In the genomic region with DNA sequence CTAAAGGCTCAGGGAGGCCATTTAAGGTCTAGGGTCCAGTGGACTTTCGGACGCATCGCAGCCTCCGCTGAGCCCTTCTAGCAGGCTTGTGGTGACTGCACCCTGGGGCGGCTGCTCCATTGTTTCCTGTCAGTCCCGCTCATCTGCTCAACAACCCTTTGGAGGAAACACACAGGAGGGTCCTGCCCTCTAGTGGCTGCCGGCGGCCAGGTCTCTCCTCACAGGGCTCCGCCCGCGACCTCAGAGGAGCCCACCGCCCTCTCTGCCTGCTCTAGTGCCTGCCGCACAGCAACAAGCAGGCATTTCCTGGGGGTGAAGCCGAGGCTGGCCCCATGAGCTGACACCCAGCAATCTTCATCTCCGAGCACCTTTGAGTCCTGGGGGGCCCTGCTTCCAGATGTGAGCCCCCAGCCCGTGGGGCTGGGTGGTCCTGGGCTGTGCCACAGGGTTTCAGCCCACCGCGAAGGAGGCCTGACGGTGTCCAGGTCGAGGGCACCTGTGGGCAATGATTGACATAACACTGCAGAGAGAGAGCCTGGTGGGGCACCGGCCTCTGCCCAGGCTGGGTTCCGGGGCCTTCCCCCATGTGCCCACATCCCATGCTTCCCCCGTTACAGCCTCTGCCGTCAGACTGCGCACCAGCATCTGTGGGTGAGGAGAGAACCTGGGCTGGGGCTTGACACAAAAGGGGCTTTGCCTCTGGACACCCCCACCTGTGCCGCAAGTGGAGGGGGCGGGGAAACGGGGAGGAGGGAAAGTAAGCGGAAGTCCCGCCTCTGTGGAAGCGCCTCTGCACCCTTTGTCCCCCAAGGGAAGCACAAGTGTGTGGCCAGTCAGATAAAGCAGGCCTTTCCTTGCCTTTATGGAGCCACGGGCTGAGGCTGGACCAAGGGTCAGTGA, we compare ENCODE assay signal across 8 cellular contexts. TPM values are rescaled to one million over a fixed set of nuclear protein-coding genes. Genes with fewer than 3 reads are reported as not detected.
A peak's percentile ranks its signal among the peaks of the same experiment; 100 is the strongest.
DNase-seq lines count a peak whose midpoint lies in the region; ATAC-seq lines count a peak whose summit lies in the region.

No MANE protein-coding gene starts in this region.

- no peaks in the 10 kb centered on the region for H3K27me3 ChIP-seq in effector memory CD4-positive, alpha-beta T cell (replicated peaks; ENCODE audit: control insufficient read depth, insufficient read depth, low read length, poor library complexity, severe bottlenecking)
- H3K27me3 ChIP-seq in mesenchymal stem cell (ENCODE audit: control insufficient read depth in 1 of 2, insufficient read depth in 1 of 2, low read length in 2 of 2), result peaks cover 10 to 17% of the 10 kb centered on the region in 2 experiments

- no peak overlapping the region for H2AK5ac ChIP-seq in mesenchymal stem cell (ENCODE audit: low read length, severe bottlenecking)

- H3K4me1 Mint-ChIP-seq in activated CD4-positive, alpha-beta memory T cell treated with anti-CD3 and anti-CD28 coated beads, Interleukin-2, amount 10 ng/mL, durations not matched to agents 7 days and 5 days, result peaks cover 19% of the 10 kb centered on the region

- peak overlapping the region; percentile 92 for H3K27ac Mint-ChIP-seq in activated CD4-positive, alpha-beta memory T cell treated with anti-CD3 and anti-CD28 coated beads, Interleukin-2, amount 10 ng/mL, durations not matched to agents 7 days and 5 days

- no peaks in the 10 kb centered on the region for H3K27me3 Mint-ChIP-seq in activated CD4-positive, alpha-beta memory T cell treated with anti-CD3 and anti-CD28 coated beads, Interleukin-2, amount 10 ng/mL, durations not matched to agents 7 days and 5 days

- no peak overlapping the region for H4K91ac ChIP-seq in mesenchymal stem cell (ENCODE audit: low read length)

- WGBS in mesenchymal stem cell, result 18% methylated on average over 30 of the region's 32 CpGs

- peaks cover 18% of the 10 kb centered on the region for H3K4me1 ChIP-seq in effector memory CD4-positive, alpha-beta T cell (ENCODE audit: control insufficient read depth, insufficient read depth, low read length, poor library complexity, severe bottlenecking)
- H3K4me1 ChIP-seq in mesenchymal stem cell (ENCODE audit: control insufficient read depth, insufficient read depth, low read depth, low read length), result peaks cover 16% of the 10 kb centered on the region

- peak overlapping the region; percentile 74 for H4K8ac ChIP-seq in mesenchymal stem cell (ENCODE audit: low read length)

- H3K9ac ChIP-seq in mesenchymal stem cell (ENCODE audit: low read length), result peak overlapping the region; percentile 84

- H3K18ac ChIP-seq in mesenchymal stem cell (ENCODE audit: low read depth in 1 of 2, low read length in 2 of 2), result no peak overlapping the region

- H3K23ac ChIP-seq in mesenchymal stem cell (ENCODE audit: low read length in 2 of 2), result no peak overlapping the region

- H3K4me3 Mint-ChIP-seq in activated CD4-positive, alpha-beta memory T cell treated with anti-CD3 and anti-CD28 coated beads, Interleukin-2, amount 10 ng/mL, durations not matched to agents 7 days and 5 days, result peak overlapping the region; percentile 87

- no peak overlapping the region for H2BK12ac ChIP-seq in mesenchymal stem cell (ENCODE audit: low read length in 2 of 2)

- peak overlapping the region; percentile 75 for H3K4me3 ChIP-seq in effector memory CD4-positive, alpha-beta T cell (ENCODE audit: insufficient read depth, low read depth, low read length, poor library complexity, severe bottlenecking)
- H3K4me3 ChIP-seq in mesenchymal stem cell (ENCODE audit: insufficient read depth in 1 of 2, low read depth in 1 of 2, low read length in 2 of 2), result peak overlapping the region; percentile 40 to 83

- H3K9me3 Mint-ChIP-seq in activated CD4-positive, alpha-beta memory T cell treated with anti-CD3 and anti-CD28 coated beads, Interleukin-2, amount 10 ng/mL, durations not matched to agents 7 days and 5 days, result no peaks in the 10 kb centered on the region

- H2BK5ac ChIP-seq in mesenchymal stem cell (ENCODE audit: low read depth, low read length, poor library complexity, severe bottlenecking), result no peak overlapping the region

- peak overlapping the region; percentile 70 for H3K4me2 ChIP-seq in mesenchymal stem cell (ENCODE audit: low read length, poor library complexity, severe bottlenecking)

- H3K14ac ChIP-seq in mesenchymal stem cell (ENCODE audit: low read length in 2 of 2), result no peak overlapping the region

- H3K4ac ChIP-seq in mesenchymal stem cell (ENCODE audit: low read depth in 1 of 2, low read length in 2 of 2), result no peak overlapping the region

- CTCF ChIA-PET in activated CD4-positive, alpha-beta memory T cell treated with anti-CD3 and anti-CD28 coated beads, Interleukin-2, amount 10 ng/mL, durations not matched to agents 7 days and 5 days (lab: Charles Lee), result interaction anchor here (1.0 to 1.9 kb wide), 5 partner anchors 26 to 124 kb away, joined by 3 to 9 read pairs (median 3); a partner anchor contains a TSS

- no peak overlapping the region for H2BK120ac ChIP-seq in mesenchymal stem cell (ENCODE audit: low read depth, low read length)

- ATAC-seq in HG03432 (IDR thresholded peaks at IDR 0.05; ENCODE audit: unreplicated experiment), result peak; percentile 87

- POLR2A ChIA-PET in activated CD4-positive, alpha-beta memory T cell treated with anti-CD3 and anti-CD28 coated beads, Interleukin-2, amount 10 ng/mL, durations not matched to agents 7 days and 5 days (lab: Charles Lee), result interaction anchor here (0.5 to 2.7 kb wide), 6 partner anchors 28 to 102 kb away, joined by 3 to 9 read pairs (median 4); a partner anchor contains a TSS

- H2AFZ ChIP-seq in mesenchymal stem cell (ENCODE audit: low read depth, low read length), result peak overlapping the region; percentile 36

- H3K9me3 ChIP-seq in effector memory CD4-positive, alpha-beta T cell (ENCODE audit: control insufficient read depth, low read length), result no peaks in the 10 kb centered on the region
- no peaks in the 10 kb centered on the region for H3K9me3 ChIP-seq in mesenchymal stem cell (ENCODE audit: control insufficient read depth, low read length)

- no peaks in the 10 kb centered on the region for H3K36me3 ChIP-seq in effector memory CD4-positive, alpha-beta T cell (ENCODE audit: control insufficient read depth, insufficient read depth, low read length)
- peaks cover 0 to 6% of the 10 kb centered on the region in 2 experiments for H3K36me3 ChIP-seq in mesenchymal stem cell (ENCODE audit: control insufficient read depth in 1 of 2, insufficient read depth in 2 of 2, low read depth in 1 of 2, low read length in 2 of 2)

- H3K36me3 Mint-ChIP-seq in activated CD4-positive, alpha-beta memory T cell treated with anti-CD3 and anti-CD28 coated beads, Interleukin-2, amount 10 ng/mL, durations not matched to agents 7 days and 5 days (ENCODE audit: low read depth), result no peaks in the 10 kb centered on the region

- peak overlapping the region; percentile 78 for H3K27ac ChIP-seq in effector memory CD4-positive, alpha-beta T cell (ENCODE audit: insufficient read depth, low read length, poor library complexity, severe bottlenecking)
- H3K27ac ChIP-seq in mesenchymal stem cell (ENCODE audit: low read length, poor library complexity, severe bottlenecking), result no peak overlapping the region

- H2BK15ac ChIP-seq in mesenchymal stem cell (ENCODE audit: low read depth, poor library complexity, severe bottlenecking), result no peak overlapping the region

- H3K79me1 ChIP-seq in mesenchymal stem cell (replicated peaks; ENCODE audit: low read length, poor library complexity, severe bottlenecking), result no peaks in the 10 kb centered on the region

- DNase-seq in C1 segment of cervical spinal cord (lab: John Stamatoyannopoulos, UW), result peak in 12 of 14 donors; percentile 29 to 77 (median 42)
- peak; percentile 77 for DNase-seq in GM19238 (ENCODE audit: insufficient read length, low spot score)
- peak; percentile 43 for DNase-seq in NCI-H82 treated with DMSO at 0.1 percent for 48 hours (lab: John Stamatoyannopoulos, UW; ENCODE audit: unreplicated experiment)
- DNase-seq in activated CD4-positive, alpha-beta memory T cell treated with anti-CD3 and anti-CD28 coated beads, Interleukin-2, amount 10 ng/mL, durations not matched to agents 7 days and 5 days, result peak; percentile 92
- DNase-seq in effector memory CD4-positive, alpha-beta T cell, result peak; percentile 69 to 78 (median 75)
- peak; percentile 72 for DNase-seq in mesenchymal stem cell
- DNase-seq in stimulated activated CD8-positive, alpha-beta memory T cell treated with anti-CD3 and anti-CD28 coated beads, Interleukin-12 subunit alpha, Interleukin-12 subunit beta, amount 100 ng/mL, for 24 hours (ENCODE audit: extremely low read depth), result peak; percentile 64

RNA-seq across cellular contexts. Expression of a gene that starts 27.0 kb away (rescaled TPM):
- total RNA-seq in activated CD4-positive, alpha-beta memory T cell treated with anti-CD3 and anti-CD28 coated beads, Interleukin-2, amount 10 ng/mL, durations not matched to agents 7 days and 5 days, result 10 to 100 TPM; 28.7 to 30.0 TPM
- 1.2 TPM for polyA plus RNA-seq in mesenchymal stem cell (2013, experiment 1 of 2)
- polyA plus RNA-seq in mesenchymal stem cell (2013, experiment 2 of 2), result 1.1 TPM

RNA-seq across cellular contexts. Expression of a gene that starts 57.3 kb away (rescaled TPM):
- total RNA-seq in activated CD4-positive, alpha-beta memory T cell treated with anti-CD3 and anti-CD28 coated beads, Interleukin-2, amount 10 ng/mL, durations not matched to agents 7 days and 5 days, result 10 to 100 TPM; 26.4 to 27.6 TPM
- 10.1 TPM for polyA plus RNA-seq in mesenchymal stem cell (2013, experiment 1 of 2)
- 10.0 TPM for polyA plus RNA-seq in mesenchymal stem cell (2013, experiment 2 of 2)

Comparison
In these comparisons a context has a peak if more than half of its experiments do, and no peak if none do; other contexts are left out.
1. DNase-seq: peak in every context shown above with its lines; median percentile 92 in activated CD4-positive, alpha-beta memory T cell treated with anti-CD3 and anti-CD28 coated beads, Interleukin-2, amount 10 ng/mL, durations not matched to agents 7 days and 5 days; 77 in GM19238; 75 in effector memory CD4-positive, alpha-beta T cell; 72 in mesenchymal stem cell; 64 in stimulated activated CD8-positive, alpha-beta memory T cell treated with anti-CD3 and anti-CD28 coated beads, Interleukin-12 subunit alpha, Interleukin-12 subunit beta, amount 100 ng/mL, for 24 hours; 43 in NCI-H82 treated with DMSO at 0.1 percent for 48 hours; 42 in C1 segment of cervical spinal cord.